ENCODE assay signal across 8 cellular contexts in the genomic region with DNA sequence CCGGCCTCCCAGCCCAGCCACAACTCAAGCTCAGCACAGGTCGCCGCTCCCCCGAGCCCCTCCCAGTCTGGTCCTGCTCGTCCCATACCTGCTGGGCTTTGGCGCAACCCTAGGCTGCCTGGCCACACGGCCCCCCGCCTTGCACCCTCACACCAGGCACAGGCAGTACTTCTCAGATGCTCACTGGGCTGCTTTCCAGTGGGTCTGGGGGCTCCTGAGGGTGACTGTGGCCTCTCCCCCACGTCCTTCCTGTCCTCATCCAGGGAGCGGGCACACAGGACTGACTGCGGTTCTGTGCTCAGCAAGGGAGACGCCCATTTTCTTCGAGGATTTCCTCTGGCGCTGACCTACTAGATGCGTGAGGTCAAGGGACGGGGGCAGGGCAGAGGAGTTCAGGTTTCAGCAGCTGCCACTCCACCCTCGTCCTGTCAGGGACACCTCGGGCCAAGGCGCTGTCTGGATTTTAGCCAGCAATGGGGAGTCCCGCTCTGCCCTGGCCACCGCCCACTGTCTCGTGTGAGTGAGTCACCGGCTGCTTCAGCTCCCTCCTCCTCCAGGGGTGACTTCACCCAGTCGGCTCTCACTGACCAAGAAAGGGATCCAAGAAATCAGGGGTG.
DNase-seq lines count a peak whose midpoint lies in the region; ATAC-seq and TF ChIP-seq lines count a peak whose summit lies in the region.

No MANE protein-coding gene starts in this region.

- H3K27ac ChIP-seq in CD4-positive, CD25-positive, alpha-beta regulatory T cell (ENCODE audit: insufficient read depth, low read length, poor library complexity, severe bottlenecking): no peak overlapping the region
- H3K27ac ChIP-seq in HUES64 (ENCODE audit: low read depth, low read length): no peak overlapping the region

- no peaks in the 10 kb centered on the region for H3K9me3 ChIP-seq in CD4-positive, CD25-positive, alpha-beta regulatory T cell (ENCODE audit: control insufficient read depth in 2 of 2, low read length in 2 of 2)
- no peaks in the 10 kb centered on the region for H3K9me3 ChIP-seq in HUES64 (ENCODE audit: insufficient read depth, low read depth, low read length)

- TF ChIP-seq CTCF in choroid plexus epithelial cell (conservative IDR thresholded peaks at IDR 0.05; ENCODE audit: low read depth, low read length): no peak

- H3K36me3 ChIP-seq in CD4-positive, CD25-positive, alpha-beta regulatory T cell (ENCODE audit: control insufficient read depth, insufficient read depth, low read length): no peaks in the 10 kb centered on the region
- H3K36me3 ChIP-seq in HUES64 (ENCODE audit: insufficient read depth, low read length): no peaks in the 10 kb centered on the region

- peaks cover 8% of the 10 kb centered on the region for H3K4me1 ChIP-seq in CD4-positive, CD25-positive, alpha-beta regulatory T cell (ENCODE audit: control insufficient read depth, insufficient read depth, low read length, poor library complexity, severe bottlenecking)
- peaks cover 4% of the 10 kb centered on the region; the same call in 1 of the 2 replicates for H3K4me1 ChIP-seq in HUES64 (ENCODE audit: insufficient read depth, low read length)

- ATAC-seq in CD4-positive, CD25-positive, alpha-beta regulatory T cell (ENCODE audit: low read depth in 2 of 2): peak; percentile 75 to 78
- ATAC-seq in GM21390 (IDR thresholded peaks at IDR 0.05; ENCODE audit: unreplicated experiment): peak; percentile 64
- no peak for ATAC-seq in GM19467 (IDR thresholded peaks at IDR 0.05; ENCODE audit: unreplicated experiment)

- 26% methylated on average over 21 of the region's 24 CpGs for WGBS in HUES64

- peak overlapping the region in 1 of 3 donors; percentile 71 for H3K27ac Mint-ChIP-seq in CD4-positive, CD25-positive, alpha-beta regulatory T cell

- peak in 2 of 3 donors; percentile 29 to 46 for DNase-seq in CD4-positive, CD25-positive, alpha-beta regulatory T cell
- DNase-seq in activated CD4-positive, CD25-positive, alpha-beta regulatory T cell treated with anti-CD3 and anti-CD28 coated beads, Interleukin-2, amount 50 U/mL, for 72 hours: peak; percentile 68
- DNase-seq in choroid plexus epithelial cell (ENCODE audit: low read depth) (peak; percentile 86), left kidney (ENCODE audit: low read depth, low spot score) (peak; percentile 86)
- peak; percentile 62 to 66 for DNase-seq in stimulated activated CD4-positive, alpha-beta T cell treated with anti-CD3 and anti-CD28 coated beads, Interleukin-2, amount 100 ng/mL, for 24 hours

- H3K27me3 ChIP-seq in CD4-positive, CD25-positive, alpha-beta regulatory T cell (ENCODE audit: control insufficient read depth, insufficient read depth, low read length): no peaks in the 10 kb centered on the region
- no peaks in the 10 kb centered on the region for H3K27me3 ChIP-seq in HUES64 (ENCODE audit: insufficient read depth, low read length)

- no peak overlapping the region for H3K9ac ChIP-seq in HUES64 (ENCODE audit: low read depth, low read length)

- no peaks in the 10 kb centered on the region for H3K36me3 Mint-ChIP-seq in CD4-positive, CD25-positive, alpha-beta regulatory T cell

- H3K27me3 Mint-ChIP-seq in CD4-positive, CD25-positive, alpha-beta regulatory T cell: no peaks in the 10 kb centered on the region

- no peak overlapping the region for H3K4me3 ChIP-seq in CD4-positive, CD25-positive, alpha-beta regulatory T cell (ENCODE audit: low read depth, low read length)
- H3K4me3 ChIP-seq in HUES64 (ENCODE audit: low read length) (peak overlapping the region; percentile 31), choroid plexus epithelial cell (ENCODE audit: low read depth, low read length) (peak overlapping the region; percentile 35)

- H3K9me3 Mint-ChIP-seq in CD4-positive, CD25-positive, alpha-beta regulatory T cell: no peaks in the 10 kb centered on the region

- peak overlapping the region in 1 of 4 donors; percentile 46 for H3K4me3 Mint-ChIP-seq in CD4-positive, CD25-positive, alpha-beta regulatory T cell

- H3K4me1 Mint-ChIP-seq in CD4-positive, CD25-positive, alpha-beta regulatory T cell: peaks cover 0 to 15% (median 3%) of the 10 kb centered on the region in 4 donors
